Comparison of ENCODE assay signal across 27 cellular contexts in the genomic region with DNA sequence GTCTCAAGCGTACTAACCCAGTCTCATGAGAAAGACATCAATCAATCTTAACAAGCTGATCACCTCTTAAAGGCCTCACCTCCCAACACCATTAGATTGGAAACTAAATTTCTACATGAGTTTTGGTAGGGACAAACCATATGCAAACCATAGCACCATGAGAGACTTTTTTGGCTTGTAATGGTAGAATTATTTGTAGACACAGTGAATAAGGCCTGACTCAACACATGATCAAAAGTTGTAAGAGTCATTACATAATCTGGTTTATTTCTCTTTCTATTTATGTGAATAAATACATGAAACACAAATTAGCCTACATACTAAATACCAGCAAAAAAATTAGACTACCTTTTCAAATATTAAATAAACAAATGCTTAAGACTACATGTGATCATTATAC.
"Had no signal": no experiment of that assay in that cellular context is flagged by ENCODE, and none has a peak within 500 bp of the region (broad histone marks: within the 10 kb centered on the region; RNA-seq: fewer than 3 reads in every experiment).

No MANE protein-coding gene starts in this region.

- H3K4me3 ChIP-seq: stomach, suprapubic skin, testis, thoracic aorta, thyroid gland, tibial artery, tibial nerve, transverse colon, upper lobe of left lung, upper lobe of right lung, uterus had no signal

- H3K27me3 ChIP-seq: stomach, suprapubic skin, testis, thyroid gland, tibial artery, tibial nerve, transverse colon, upper lobe of left lung, upper lobe of right lung, uterus had no signal

- H3K4me1 Mint-ChIP-seq: stimulated activated effector memory CD8-positive, alpha-beta T cell treated with anti-CD3 and anti-CD28 coated beads, Interleukin-12 subunit alpha, Interleukin-12 subunit beta, amount 100 ng/mL, for 72 hours; stimulated activated naive CD8-positive, alpha-beta T cell treated with anti-CD3 and anti-CD28 coated beads, Interleukin-15, amount 100 ng/mL, for 72 hours had no signal

- ATAC-seq: stimulated activated effector memory CD8-positive, alpha-beta T cell treated with anti-CD3 and anti-CD28 coated beads, Interleukin-12 subunit alpha, Interleukin-12 subunit beta, amount 100 ng/mL, for 72 hours; stimulated activated naive CD8-positive, alpha-beta T cell treated with anti-CD3 and anti-CD28 coated beads, Interleukin-15, amount 100 ng/mL, for 72 hours; stimulated activated naive CD8-positive, alpha-beta T cell treated with anti-CD3 and anti-CD28 coated beads, Interleukin-15, Interleukin-2, amounts not matched to agents 100 U/mL and 50 U/mL, for 24 hours; upper lobe of right lung had no signal

- H3K4me1 ChIP-seq: stomach, suprapubic skin, testis, thyroid gland, tibial artery, tibial nerve, transverse colon, upper lobe of left lung, upper lobe of right lung, uterus had no signal

- DNase-seq: stimulated activated CD4-positive, alpha-beta T cell treated with anti-CD3 and anti-CD28 coated beads, Interleukin-1b, Interleukin-23, amount 100 ng/mL, for 48 hours; stimulated activated CD4-positive, alpha-beta T cell treated with anti-CD3 and anti-CD28 coated beads, Interleukin-2, amount 100 ng/mL, for 24 hours; stimulated activated CD4-positive, alpha-beta T cell treated with anti-CD3 and anti-CD28 coated beads, Interleukin-2, amount 100 ng/mL, for 48 hours; stimulated activated CD4-positive, alpha-beta T cell treated with anti-CD3 and anti-CD28 coated beads, Interleukin-4, amount 100 ng/mL, for 1 hour; stimulated activated CD4-positive, alpha-beta T cell treated with anti-CD3 and anti-CD28 coated beads, Interleukin-4, amount 100 ng/mL, for 24 hours; stimulated activated CD4-positive, alpha-beta T cell treated with anti-CD3 and anti-CD28 coated beads, Interleukin-4, amount 100 ng/mL, for 4 hours; stimulated activated CD8-positive, alpha-beta memory T cell treated with anti-CD3 and anti-CD28 coated beads, Interleukin-4, amount 100 ng/mL, for 48 hours; stimulated activated naive CD4-positive, alpha-beta T cell; stimulated activated naive CD4-positive, alpha-beta T cell treated with Interleukin-2 at 50 U/mL for 16 hours; stimulated activated naive CD8-positive, alpha-beta T cell treated with anti-CD3 and anti-CD28 coated beads, Interleukin-15, amount 100 ng/mL, for 72 hours; stimulated activated naive CD8-positive, alpha-beta T cell treated with anti-CD3 and anti-CD28 coated beads, Interleukin-15, Interleukin-2, amounts not matched to agents 100 U/mL and 50 U/mL, for 24 hours; stomach; substantia nigra; testis; thyroid gland; tibial artery; transverse colon; trophoblast cell; upper lobe of left lung; upper lobe of right lung; uterus had no signal

- H3K27ac ChIP-seq: stomach, suprapubic skin, testis, thoracic aorta, thyroid gland, tibial artery, tibial nerve, transverse colon, upper lobe of left lung, upper lobe of right lung, uterus had no signal

- H3K36me3 ChIP-seq: stomach, suprapubic skin, thoracic aorta, thyroid gland, tibial artery, tibial nerve, transverse colon, upper lobe of left lung, upper lobe of right lung, uterus had no signal

- H3K36me3 Mint-ChIP-seq: stimulated activated effector memory CD8-positive, alpha-beta T cell treated with anti-CD3 and anti-CD28 coated beads, Interleukin-12 subunit alpha, Interleukin-12 subunit beta, amount 100 ng/mL, for 72 hours; type B pancreatic cell had no signal

- H3K9me3 ChIP-seq: stomach, suprapubic skin, testis, thoracic aorta, thyroid gland, tibial artery, tibial nerve, transverse colon, upper lobe of left lung, upper lobe of right lung, uterus had no signal

- H3K27ac Mint-ChIP-seq: stimulated activated effector memory CD8-positive, alpha-beta T cell treated with anti-CD3 and anti-CD28 coated beads, Interleukin-12 subunit alpha, Interleukin-12 subunit beta, amount 100 ng/mL, for 72 hours; stimulated activated naive CD8-positive, alpha-beta T cell treated with anti-CD3 and anti-CD28 coated beads, Interleukin-15, amount 100 ng/mL, for 72 hours; stimulated activated naive CD8-positive, alpha-beta T cell treated with anti-CD3 and anti-CD28 coated beads, Interleukin-15, Interleukin-2, amounts not matched to agents 100 ng/mL and 50 ng/mL, for 24 hours; type B pancreatic cell had no signal

- H3K9me3 Mint-ChIP-seq: stimulated activated naive CD8-positive, alpha-beta T cell treated with anti-CD3 and anti-CD28 coated beads, Interleukin-15, amount 100 ng/mL, for 72 hours; type B pancreatic cell had no signal

- H3K27me3 Mint-ChIP-seq: stimulated activated naive CD8-positive, alpha-beta T cell treated with anti-CD3 and anti-CD28 coated beads, Interleukin-15, amount 100 ng/mL, for 72 hours; stimulated activated naive CD8-positive, alpha-beta T cell treated with anti-CD3 and anti-CD28 coated beads, Interleukin-15, Interleukin-2, amounts not matched to agents 100 ng/mL and 50 ng/mL, for 24 hours; type B pancreatic cell had no signal

- H3K4me3 Mint-ChIP-seq: stimulated activated effector memory CD8-positive, alpha-beta T cell treated with anti-CD3 and anti-CD28 coated beads, Interleukin-12 subunit alpha, Interleukin-12 subunit beta, amount 100 ng/mL, for 72 hours; stimulated activated naive CD8-positive, alpha-beta T cell treated with anti-CD3 and anti-CD28 coated beads, Interleukin-15, amount 100 ng/mL, for 72 hours; stimulated activated naive CD8-positive, alpha-beta T cell treated with anti-CD3 and anti-CD28 coated beads, Interleukin-15, Interleukin-2, amounts not matched to agents 100 ng/mL and 50 ng/mL, for 24 hours; type B pancreatic cell had no signal
